Comparison of ENCODE assay signal across 10 cellular contexts in genomic region chr21:34967509-34968289, GRCh38.
A peak's percentile ranks its signal among the peaks of the same experiment; 100 is the strongest.
DNase-seq lines count a peak whose midpoint lies in the region; ATAC-seq and TF ChIP-seq lines count a peak whose summit lies in the region.
"Had no signal": no experiment of that assay in that cellular context is flagged by ENCODE, and none has a peak within 500 bp of the region (broad histone marks: within the 10 kb centered on the region; RNA-seq: fewer than 3 reads in every experiment).

No MANE protein-coding gene starts in this region.

- peak; percentile 61 for ATAC-seq in CD8-positive, alpha-beta T cell
- peak; percentile 67 for ATAC-seq in activated CD8-positive, alpha-beta T cell treated with anti-CD3 and anti-CD28 coated beads, Interleukin-2, amount 10 ng/mL, durations not matched to agents 7 days and 5 days
- ATAC-seq in GM18498 (IDR thresholded peaks at IDR 0.05; ENCODE audit: unreplicated experiment): no peak
- no peak for ATAC-seq in GM19023 (IDR thresholded peaks at IDR 0.05; ENCODE audit: unreplicated experiment)
- ATAC-seq in GM18868 (IDR thresholded peaks at IDR 0.05; ENCODE audit: unreplicated experiment): no peak

- peak overlapping the region; percentile 90 for H3K27ac Mint-ChIP-seq in CD8-positive, alpha-beta T cell
- peak overlapping the region; percentile 75 for H3K27ac Mint-ChIP-seq in activated CD8-positive, alpha-beta T cell treated with anti-CD3 and anti-CD28 coated beads, Interleukin-2, amount 10 ng/mL, durations not matched to agents 7 days and 5 days

- H3K9me3 ChIP-seq in CD8-positive, alpha-beta T cell (ENCODE audit: low read length): no peaks in the 10 kb centered on the region
- no peaks in the 10 kb centered on the region for H3K9me3 ChIP-seq in mesenchymal stem cell (ENCODE audit: control insufficient read depth, low read length)
- H3K9me3 ChIP-seq: right lobe of liver had no signal

- intact Hi-C loops in CD8-positive, alpha-beta T cell (cut with DNase I, micrococcal nuclease): loop anchor here in 1 of 2 experiments (2.0 kb wide), 1 partner anchor 15 kb away; no protein-coding TSS in a partner anchor

- no peak overlapping the region for H2AK5ac ChIP-seq in mesenchymal stem cell (ENCODE audit: low read length, severe bottlenecking)

- H3K36me3 Mint-ChIP-seq in CD8-positive, alpha-beta T cell: peaks cover 41% of the 10 kb centered on the region
- H3K36me3 Mint-ChIP-seq in activated CD8-positive, alpha-beta T cell treated with anti-CD3 and anti-CD28 coated beads, Interleukin-2, amount 10 ng/mL, durations not matched to agents 7 days and 5 days (ENCODE audit: low read depth): peaks cover 4% of the 10 kb centered on the region

- H3K27me3 ChIP-seq in CD8-positive, alpha-beta T cell (ENCODE audit: insufficient read depth, low read length): no peaks in the 10 kb centered on the region
- no peaks in the 10 kb centered on the region for H3K27me3 ChIP-seq in HL-60 (ENCODE audit: insufficient read depth, poor library complexity, severe bottlenecking)
- H3K27me3 ChIP-seq in mesenchymal stem cell (ENCODE audit: control insufficient read depth in 1 of 2, insufficient read depth in 1 of 2, low read length in 2 of 2): no peaks in the 10 kb centered on the region
- H3K27me3 ChIP-seq: right lobe of liver had no signal

- CTCF ChIA-PET in CD8-positive, alpha-beta T cell (lab: Charles Lee): interaction anchor here (0.9 kb wide), 2 partner anchors 12 to 52 kb away, joined by 3 read pairs; no protein-coding TSS in a partner anchor
- CTCF ChIA-PET in activated CD8-positive, alpha-beta T cell treated with anti-CD3 and anti-CD28 coated beads, Interleukin-2, amount 10 ng/mL, durations not matched to agents 7 days and 5 days (lab: Charles Lee): interaction anchor here (0.6 to 2.0 kb wide), 4 partner anchors 15 to 82 kb away, joined by 3 to 6 read pairs (median 4); no protein-coding TSS in a partner anchor

- H3K27me3 Mint-ChIP-seq in CD8-positive, alpha-beta T cell (ENCODE audit: low read depth): no peaks in the 10 kb centered on the region
- H3K27me3 Mint-ChIP-seq in activated CD8-positive, alpha-beta T cell treated with anti-CD3 and anti-CD28 coated beads, Interleukin-2, amount 10 ng/mL, durations not matched to agents 7 days and 5 days (ENCODE audit: low read depth): peaks cover 45% of the 10 kb centered on the region

- H2BK120ac ChIP-seq in mesenchymal stem cell (ENCODE audit: low read depth, low read length): peak overlapping the region; percentile 52

- H4K91ac ChIP-seq in mesenchymal stem cell (ENCODE audit: low read length): peak overlapping the region; percentile 89

- H2BK15ac ChIP-seq in mesenchymal stem cell (ENCODE audit: low read depth, poor library complexity, severe bottlenecking): no peak overlapping the region

- 74% methylated on average over 10 of the region's 10 CpGs for WGBS in mesenchymal stem cell

- H3K36me3 ChIP-seq in CD8-positive, alpha-beta T cell (ENCODE audit: insufficient read depth, low read length): no peaks in the 10 kb centered on the region
- H3K36me3 ChIP-seq in mesenchymal stem cell (ENCODE audit: control insufficient read depth in 1 of 2, insufficient read depth in 2 of 2, low read depth in 1 of 2, low read length in 2 of 2): peaks cover 0 to 3% of the 10 kb centered on the region in 2 experiments
- H3K36me3 ChIP-seq: right lobe of liver had no signal

- no peak overlapping the region for H3K4me3 ChIP-seq in CD8-positive, alpha-beta T cell (ENCODE audit: low read depth, low read length)
- H3K4me3 ChIP-seq in HL-60 (replicated peaks; ENCODE audit: insufficient read depth, low read length) (no peak overlapping the region), mesenchymal stem cell (ENCODE audit: insufficient read depth in 1 of 2, low read depth in 1 of 2, low read length in 2 of 2) (no peak overlapping the region)
- H3K4me3 ChIP-seq: right lobe of liver had no signal

- peak overlapping the region; percentile 87 for H4K8ac ChIP-seq in mesenchymal stem cell (ENCODE audit: low read length)

- H3K4me3 Mint-ChIP-seq in CD8-positive, alpha-beta T cell: peak overlapping the region; percentile 38
- no peak overlapping the region for H3K4me3 Mint-ChIP-seq in activated CD8-positive, alpha-beta T cell treated with anti-CD3 and anti-CD28 coated beads, Interleukin-2, amount 10 ng/mL, durations not matched to agents 7 days and 5 days

- POLR2A ChIA-PET in CD8-positive, alpha-beta T cell (lab: Charles Lee): interaction anchor here (0.7 to 1.2 kb wide), 2 partner anchors 15 kb away, joined by 3 to 6 read pairs; no protein-coding TSS in a partner anchor
- POLR2A ChIA-PET in activated CD8-positive, alpha-beta T cell treated with anti-CD3 and anti-CD28 coated beads, Interleukin-2, amount 10 ng/mL, durations not matched to agents 7 days and 5 days (lab: Charles Lee): interaction anchor here (0.5 to 1.5 kb wide), 5 partner anchors 8 to 83 kb away, joined by 3 to 5 read pairs (median 4); no protein-coding TSS in a partner anchor

- H3K23ac ChIP-seq in mesenchymal stem cell (ENCODE audit: low read length in 2 of 2): no peak overlapping the region

- H3K4me1 ChIP-seq in CD8-positive, alpha-beta T cell (ENCODE audit: insufficient read depth, low read length): peaks cover 69% of the 10 kb centered on the region
- peaks cover 9% of the 10 kb centered on the region for H3K4me1 ChIP-seq in mesenchymal stem cell (ENCODE audit: control insufficient read depth, insufficient read depth, low read depth, low read length)
- H3K4me1 ChIP-seq: right lobe of liver had no signal

- H3K9me3 Mint-ChIP-seq in CD8-positive, alpha-beta T cell: no peaks in the 10 kb centered on the region
- no peaks in the 10 kb centered on the region for H3K9me3 Mint-ChIP-seq in activated CD8-positive, alpha-beta T cell treated with anti-CD3 and anti-CD28 coated beads, Interleukin-2, amount 10 ng/mL, durations not matched to agents 7 days and 5 days (ENCODE audit: insufficient read depth)

- H3K18ac ChIP-seq in mesenchymal stem cell (ENCODE audit: low read depth in 1 of 2, low read length in 2 of 2): peak overlapping the region; percentile 83 to 90

- no peak overlapping the region for H2BK5ac ChIP-seq in mesenchymal stem cell (ENCODE audit: low read depth, low read length, poor library complexity, severe bottlenecking)

- peak overlapping the region; percentile 73 to 77 for H3K4ac ChIP-seq in mesenchymal stem cell (ENCODE audit: low read depth in 1 of 2, low read length in 2 of 2)

- H2BK12ac ChIP-seq in mesenchymal stem cell (ENCODE audit: low read length in 2 of 2): peak overlapping the region; percentile 86 to 94

- no peak for TF ChIP-seq CTCF in CD8-positive, alpha-beta T cell (IDR thresholded peaks at IDR 0.05)
- TF ChIP-seq CTCF in HL-60 (IDR thresholded peaks at IDR 0.05; ENCODE audit: insufficient read depth, low read length): no peak

- no peak overlapping the region for H3K4me2 ChIP-seq in mesenchymal stem cell (ENCODE audit: low read length, poor library complexity, severe bottlenecking)

- no peak overlapping the region for H3K27ac ChIP-seq in CD8-positive, alpha-beta T cell (ENCODE audit: low read depth, low read length)
- H3K27ac ChIP-seq in HL-60 (replicated peaks) (peak overlapping the region; percentile 57), mesenchymal stem cell (ENCODE audit: low read length, poor library complexity, severe bottlenecking) (no peak overlapping the region)
- H3K27ac ChIP-seq: right lobe of liver, VCaP had no signal

- no peak overlapping the region for H3K9ac ChIP-seq in mesenchymal stem cell (ENCODE audit: low read length)

- no peaks in the 10 kb centered on the region for H3K79me1 ChIP-seq in mesenchymal stem cell (replicated peaks; ENCODE audit: low read length, poor library complexity, severe bottlenecking)

- H2AFZ ChIP-seq in mesenchymal stem cell (ENCODE audit: low read depth, low read length): no peak overlapping the region

- H3K4me1 Mint-ChIP-seq in CD8-positive, alpha-beta T cell (ENCODE audit: low read depth): peaks cover 90% of the 10 kb centered on the region
- peaks cover 64% of the 10 kb centered on the region for H3K4me1 Mint-ChIP-seq in activated CD8-positive, alpha-beta T cell treated with anti-CD3 and anti-CD28 coated beads, Interleukin-2, amount 10 ng/mL, durations not matched to agents 7 days and 5 days (ENCODE audit: low read depth)

- no peak overlapping the region for H3K14ac ChIP-seq in mesenchymal stem cell (ENCODE audit: low read length in 2 of 2)

- peak in 1 of 7 experiments; percentile 31 for DNase-seq in CD8-positive, alpha-beta T cell
- DNase-seq in HL-60 (ENCODE audit: low read depth in 1 of 2, low spot score in 1 of 2) (peak in 1 of 2 experiments; percentile 44), mesenchymal stem cell (peak; percentile 86), 8988T (no peak)
- no peak for DNase-seq in activated CD8-positive, alpha-beta T cell treated with anti-CD3 and anti-CD28 coated beads, Interleukin-2, amount 10 ng/mL, durations not matched to agents 7 days and 5 days
- DNase-seq: right lobe of liver had no signal

Comparison
In these comparisons a context has a peak if more than half of its experiments do, and no peak if none do; other contexts are left out.
1. ATAC-seq: peak in CD8-positive, alpha-beta T cell (single experiment) and activated CD8-positive, alpha-beta T cell treated with anti-CD3 and anti-CD28 coated beads, Interleukin-2, amount 10 ng/mL, durations not matched to agents 7 days and 5 days (single experiment); none in GM18498 (single experiment), GM19023 (single experiment) and GM18868 (single experiment).